Comparison of ENCODE assay signal across 8 cellular contexts in the genomic region with DNA sequence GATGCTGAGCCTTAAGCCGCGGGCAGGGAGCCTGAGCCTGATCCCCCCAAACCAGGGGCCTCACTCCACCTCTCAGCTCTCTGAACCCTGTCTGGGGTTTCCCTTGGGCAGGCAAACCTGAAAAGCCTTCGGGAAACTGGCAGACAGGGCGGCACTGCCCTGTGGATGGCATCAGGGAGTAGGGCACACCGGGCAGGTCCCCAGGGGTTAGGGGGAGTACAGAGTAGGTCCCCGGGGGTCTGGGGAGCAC. TPM values are rescaled to one million over a fixed set of nuclear protein-coding genes. Genes with fewer than 3 reads are reported as not detected.
DNase-seq lines count a peak whose midpoint lies in the region; ATAC-seq and TF ChIP-seq lines count a peak whose summit lies in the region.

No MANE protein-coding gene starts in this region.

- peaks cover 89% of the 10 kb centered on the region for H4K20me1 ChIP-seq in OCI-LY3 (ENCODE audit: insufficient read depth, low read length)

- peak overlapping the region; percentile 70 for H3K4me2 ChIP-seq in OCI-LY3 (ENCODE audit: low read length)

- H3K9me3 Mint-ChIP-seq in CD4-positive, alpha-beta memory T cell = peaks cover 0 to 4% (median 0%) of the 10 kb centered on the region in 8 donors
- no peaks in the 10 kb centered on the region for H3K9me3 Mint-ChIP-seq in progenitor cell of endocrine pancreas (ENCODE audit: low read depth)

- H3K9me3 ChIP-seq in CD4-positive, alpha-beta memory T cell (ENCODE audit: control insufficient read depth in 1 of 2, low read length in 2 of 2) = no peaks in the 10 kb centered on the region
- H3K9me3 ChIP-seq in OCI-LY3 (ENCODE audit: insufficient read depth, low read length) (no peaks in the 10 kb centered on the region), endocrine pancreas (ENCODE audit: control insufficient read depth, low read length) (no peaks in the 10 kb centered on the region)

- H2AFZ ChIP-seq in OCI-LY3 (ENCODE audit: low read depth, low read length) = no peak overlapping the region

- peaks cover 51% of the 10 kb centered on the region for H3K36me3 ChIP-seq in CD4-positive, alpha-beta memory T cell (ENCODE audit: insufficient read depth, low read length)
- H3K36me3 ChIP-seq in OCI-LY3 (replicated peaks; ENCODE audit: low read depth, low read length) (peaks cover 73% of the 10 kb centered on the region), endocrine pancreas (ENCODE audit: control insufficient read depth, insufficient read depth, low read length) (no peaks in the 10 kb centered on the region)

- no peak for DNase-seq in CD4-positive, alpha-beta memory T cell
- DNase-seq in progenitor cell of endocrine pancreas (ENCODE audit: low spot score, unreplicated experiment) (no peak), inferior parietal cortex (ENCODE audit: extremely low spot score) (no peak)
- DNase-seq in stimulated activated naive CD4-positive, alpha-beta T cell treated with Interleukin-2 at 50 U/mL for 16 hours (lab: John Stamatoyannopoulos, UW) = no peak
- DNase-seq in activated CD4-positive, CD25-positive, alpha-beta regulatory T cell (lab: John Stamatoyannopoulos, UW) = no peak

- H3K4me1 Mint-ChIP-seq in CD4-positive, alpha-beta memory T cell = peaks cover 9 to 48% (median 25%) of the 10 kb centered on the region in 4 donors
- no peaks in the 10 kb centered on the region for H3K4me1 Mint-ChIP-seq in progenitor cell of endocrine pancreas (ENCODE audit: low read depth)

- no peaks in the 10 kb centered on the region for H3K27me3 ChIP-seq in CD4-positive, alpha-beta memory T cell (ENCODE audit: insufficient read depth, low read length)
- H3K27me3 ChIP-seq in OCI-LY3 (ENCODE audit: low read depth, low read length) (no peaks in the 10 kb centered on the region), endocrine pancreas (ENCODE audit: control insufficient read depth, insufficient read depth, low read length) (no peaks in the 10 kb centered on the region)

- POLR2A ChIA-PET in CD4-positive, alpha-beta memory T cell (lab: Charles Lee; ENCODE audit: partially characterized antibody) = interaction anchor here (0.7 to 8.4 kb wide), 11 partner anchors 9 to 54 kb away, joined by 3 to 124 read pairs (median 6); a partner anchor contains a TSS

- ATAC-seq in GM21447 (IDR thresholded peaks at IDR 0.05; ENCODE audit: unreplicated experiment) = no peak

- H3K27ac ChIP-seq in CD4-positive, alpha-beta memory T cell (ENCODE audit: low read depth, low read length) = peak overlapping the region; percentile 88
- H3K27ac ChIP-seq in OCI-LY3 (ENCODE audit: low read length) = peak overlapping the region; percentile 87

- intact Hi-C loops in CD4-positive, alpha-beta memory T cell (cut with micrococcal nuclease) = loop anchor here (5.0 kb wide), 1 partner anchor 111 kb away; a partner anchor contains a TSS

- H3K27me3 Mint-ChIP-seq in CD4-positive, alpha-beta memory T cell = no peaks in the 10 kb centered on the region
- H3K27me3 Mint-ChIP-seq in progenitor cell of endocrine pancreas = no peaks in the 10 kb centered on the region

- peak overlapping the region; percentile 90 to 98 (median 92) for H3K27ac Mint-ChIP-seq in CD4-positive, alpha-beta memory T cell
- H3K27ac Mint-ChIP-seq in progenitor cell of endocrine pancreas = no peak overlapping the region

- H3K4me1 ChIP-seq in CD4-positive, alpha-beta memory T cell (ENCODE audit: insufficient read depth, low read length) = peaks cover 56% of the 10 kb centered on the region
- H3K4me1 ChIP-seq in OCI-LY3 (ENCODE audit: low read length) = peaks cover 52% of the 10 kb centered on the region
- H3K4me1 ChIP-seq in endocrine pancreas (ENCODE audit: control insufficient read depth, insufficient read depth, low read length) = no peaks in the 10 kb centered on the region

- H3K9ac ChIP-seq in OCI-LY3 (ENCODE audit: low read length) = peak overlapping the region; percentile 66
- peak overlapping the region; percentile 15 for H3K9ac ChIP-seq in endocrine pancreas (ENCODE audit: control insufficient read depth, insufficient read depth, low read length)

- TF ChIP-seq CTCF in OCI-LY3 (IDR thresholded peaks at IDR 0.05; ENCODE audit: low read depth, low read length) = no peak
- no peak for TF ChIP-seq CTCF in progenitor cell of endocrine pancreas (IDR thresholded peaks at IDR 0.05; ENCODE audit: unreplicated experiment)

- peaks cover 0 to 41% of the 10 kb centered on the region in 2 donors for H3K36me3 Mint-ChIP-seq in CD4-positive, alpha-beta memory T cell
- peaks cover 13% of the 10 kb centered on the region for H3K36me3 Mint-ChIP-seq in progenitor cell of endocrine pancreas (ENCODE audit: insufficient read depth)

- peak overlapping the region in 4 of 8 donors; percentile 28 to 74 (median 38) for H3K4me3 Mint-ChIP-seq in CD4-positive, alpha-beta memory T cell
- peak overlapping the region; percentile 35 for H3K4me3 Mint-ChIP-seq in progenitor cell of endocrine pancreas (ENCODE audit: low read depth)

- CTCF ChIA-PET in CD4-positive, alpha-beta memory T cell (lab: Charles Lee; ENCODE audit: partially characterized antibody) = interaction anchor here (1.6 to 2.0 kb wide), 2 partner anchors 21 to 42 kb away, joined by 3 to 8 read pairs; no protein-coding TSS in a partner anchor

- peak overlapping the region; percentile 36 to 43 for H3K4me3 ChIP-seq in CD4-positive, alpha-beta memory T cell (ENCODE audit: low read length in 2 of 2)
- H3K4me3 ChIP-seq in OCI-LY3 (ENCODE audit: low read length) (peak overlapping the region; percentile 62), endocrine pancreas (ENCODE audit: control insufficient read depth, insufficient read depth, low read length) (no peak overlapping the region)

- H3K79me2 ChIP-seq in OCI-LY3 (ENCODE audit: low read length) = peaks cover 53% of the 10 kb centered on the region

RNA-seq across cellular contexts. Expression of a gene that starts 9.7 kb away (rescaled TPM):
- 100 to 1,000 TPM; 194 to 195 TPM for total RNA-seq in CD4-positive, alpha-beta memory T cell
- 10 to 100 TPM; 24.1 to 63.9 TPM for polyA plus RNA-seq in CD4-positive, alpha-beta memory T cell
- total RNA-seq in progenitor cell of endocrine pancreas = 145 and 163 TPM in 2 replicates

RNA-seq across cellular contexts. Expression of a gene that starts 25.8 kb away (rescaled TPM):
- 10 to 100 TPM; 52.2 to 59.4 TPM for total RNA-seq in CD4-positive, alpha-beta memory T cell
- 1 to 10 TPM; 2.8 to 6.6 TPM for polyA plus RNA-seq in CD4-positive, alpha-beta memory T cell
- 115 and 125 TPM in 2 replicates for total RNA-seq in progenitor cell of endocrine pancreas

RNA-seq across cellular contexts. Expression of a gene that starts 54.8 kb away (rescaled TPM):
- 100 to 1,000 TPM; 130 to 135 TPM for total RNA-seq in CD4-positive, alpha-beta memory T cell
- polyA plus RNA-seq in CD4-positive, alpha-beta memory T cell = 100 to 1,000 TPM in 1 of 2 donors, 10 to 100 TPM in 1; 29.6 to 114 TPM
- total RNA-seq in progenitor cell of endocrine pancreas = 33.2 and 38.5 TPM in 2 replicates

RNA-seq across cellular contexts. Expression of a gene that starts 55.4 kb away (rescaled TPM):
- total RNA-seq in CD4-positive, alpha-beta memory T cell = 10 to 100 TPM; 18.6 to 22.1 TPM
- polyA plus RNA-seq in CD4-positive, alpha-beta memory T cell = 1 to 10 TPM in 1 of 2 donors, under 1 TPM in 1; 0.84 to 1.2 TPM
- 15.9 and 16.5 TPM in 2 replicates for total RNA-seq in progenitor cell of endocrine pancreas
